In genomic region chr6:157455731-157456523, GRCh38 we compare ENCODE assay signal across 1 cellular context.
TF ChIP-seq lines count a peak whose summit lies in the region.

No MANE protein-coding gene starts in this region.

TF ChIP-seq in K562, 482 proteins besides CTCF, POLR2A, EP300 and RAD21 (continued from another document):
- TF ChIP-seq, protein P1, sequence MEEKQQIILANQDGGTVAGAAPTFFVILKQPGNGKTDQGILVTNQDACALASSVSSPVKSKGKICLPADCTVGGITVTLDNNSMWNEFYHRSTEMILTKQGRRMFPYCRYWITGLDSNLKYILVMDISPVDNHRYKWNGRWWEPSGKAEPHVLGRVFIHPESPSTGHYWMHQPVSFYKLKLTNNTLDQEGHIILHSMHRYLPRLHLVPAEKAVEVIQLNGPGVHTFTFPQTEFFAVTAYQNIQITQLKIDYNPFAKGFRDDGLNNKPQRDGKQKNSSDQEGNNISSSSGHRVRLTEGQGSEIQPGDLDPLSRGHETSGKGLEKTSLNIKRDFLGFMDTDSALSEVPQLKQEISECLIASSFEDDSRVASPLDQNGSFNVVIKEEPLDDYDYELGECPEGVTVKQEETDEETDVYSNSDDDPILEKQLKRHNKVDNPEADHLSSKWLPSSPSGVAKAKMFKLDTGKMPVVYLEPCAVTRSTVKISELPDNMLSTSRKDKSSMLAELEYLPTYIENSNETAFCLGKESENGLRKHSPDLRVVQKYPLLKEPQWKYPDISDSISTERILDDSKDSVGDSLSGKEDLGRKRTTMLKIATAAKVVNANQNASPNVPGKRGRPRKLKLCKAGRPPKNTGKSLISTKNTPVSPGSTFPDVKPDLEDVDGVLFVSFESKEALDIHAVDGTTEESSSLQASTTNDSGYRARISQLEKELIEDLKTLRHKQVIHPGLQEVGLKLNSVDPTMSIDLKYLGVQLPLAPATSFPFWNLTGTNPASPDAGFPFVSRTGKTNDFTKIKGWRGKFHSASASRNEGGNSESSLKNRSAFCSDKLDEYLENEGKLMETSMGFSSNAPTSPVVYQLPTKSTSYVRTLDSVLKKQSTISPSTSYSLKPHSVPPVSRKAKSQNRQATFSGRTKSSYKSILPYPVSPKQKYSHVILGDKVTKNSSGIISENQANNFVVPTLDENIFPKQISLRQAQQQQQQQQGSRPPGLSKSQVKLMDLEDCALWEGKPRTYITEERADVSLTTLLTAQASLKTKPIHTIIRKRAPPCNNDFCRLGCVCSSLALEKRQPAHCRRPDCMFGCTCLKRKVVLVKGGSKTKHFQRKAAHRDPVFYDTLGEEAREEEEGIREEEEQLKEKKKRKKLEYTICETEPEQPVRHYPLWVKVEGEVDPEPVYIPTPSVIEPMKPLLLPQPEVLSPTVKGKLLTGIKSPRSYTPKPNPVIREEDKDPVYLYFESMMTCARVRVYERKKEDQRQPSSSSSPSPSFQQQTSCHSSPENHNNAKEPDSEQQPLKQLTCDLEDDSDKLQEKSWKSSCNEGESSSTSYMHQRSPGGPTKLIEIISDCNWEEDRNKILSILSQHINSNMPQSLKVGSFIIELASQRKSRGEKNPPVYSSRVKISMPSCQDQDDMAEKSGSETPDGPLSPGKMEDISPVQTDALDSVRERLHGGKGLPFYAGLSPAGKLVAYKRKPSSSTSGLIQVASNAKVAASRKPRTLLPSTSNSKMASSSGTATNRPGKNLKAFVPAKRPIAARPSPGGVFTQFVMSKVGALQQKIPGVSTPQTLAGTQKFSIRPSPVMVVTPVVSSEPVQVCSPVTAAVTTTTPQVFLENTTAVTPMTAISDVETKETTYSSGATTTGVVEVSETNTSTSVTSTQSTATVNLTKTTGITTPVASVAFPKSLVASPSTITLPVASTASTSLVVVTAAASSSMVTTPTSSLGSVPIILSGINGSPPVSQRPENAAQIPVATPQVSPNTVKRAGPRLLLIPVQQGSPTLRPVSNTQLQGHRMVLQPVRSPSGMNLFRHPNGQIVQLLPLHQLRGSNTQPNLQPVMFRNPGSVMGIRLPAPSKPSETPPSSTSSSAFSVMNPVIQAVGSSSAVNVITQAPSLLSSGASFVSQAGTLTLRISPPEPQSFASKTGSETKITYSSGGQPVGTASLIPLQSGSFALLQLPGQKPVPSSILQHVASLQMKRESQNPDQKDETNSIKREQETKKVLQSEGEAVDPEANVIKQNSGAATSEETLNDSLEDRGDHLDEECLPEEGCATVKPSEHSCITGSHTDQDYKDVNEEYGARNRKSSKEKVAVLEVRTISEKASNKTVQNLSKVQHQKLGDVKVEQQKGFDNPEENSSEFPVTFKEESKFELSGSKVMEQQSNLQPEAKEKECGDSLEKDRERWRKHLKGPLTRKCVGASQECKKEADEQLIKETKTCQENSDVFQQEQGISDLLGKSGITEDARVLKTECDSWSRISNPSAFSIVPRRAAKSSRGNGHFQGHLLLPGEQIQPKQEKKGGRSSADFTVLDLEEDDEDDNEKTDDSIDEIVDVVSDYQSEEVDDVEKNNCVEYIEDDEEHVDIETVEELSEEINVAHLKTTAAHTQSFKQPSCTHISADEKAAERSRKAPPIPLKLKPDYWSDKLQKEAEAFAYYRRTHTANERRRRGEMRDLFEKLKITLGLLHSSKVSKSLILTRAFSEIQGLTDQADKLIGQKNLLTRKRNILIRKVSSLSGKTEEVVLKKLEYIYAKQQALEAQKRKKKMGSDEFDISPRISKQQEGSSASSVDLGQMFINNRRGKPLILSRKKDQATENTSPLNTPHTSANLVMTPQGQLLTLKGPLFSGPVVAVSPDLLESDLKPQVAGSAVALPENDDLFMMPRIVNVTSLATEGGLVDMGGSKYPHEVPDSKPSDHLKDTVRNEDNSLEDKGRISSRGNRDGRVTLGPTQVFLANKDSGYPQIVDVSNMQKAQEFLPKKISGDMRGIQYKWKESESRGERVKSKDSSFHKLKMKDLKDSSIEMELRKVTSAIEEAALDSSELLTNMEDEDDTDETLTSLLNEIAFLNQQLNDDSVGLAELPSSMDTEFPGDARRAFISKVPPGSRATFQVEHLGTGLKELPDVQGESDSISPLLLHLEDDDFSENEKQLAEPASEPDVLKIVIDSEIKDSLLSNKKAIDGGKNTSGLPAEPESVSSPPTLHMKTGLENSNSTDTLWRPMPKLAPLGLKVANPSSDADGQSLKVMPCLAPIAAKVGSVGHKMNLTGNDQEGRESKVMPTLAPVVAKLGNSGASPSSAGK (IDR thresholded peaks at IDR 0.05): 0 out of 2 replicates have a peak, but pooled peaks have one; percentile 39
- TF ChIP-seq HNRNPL (IDR thresholded peaks at IDR 0.05; ENCODE audit: low read depth, low read length): no peak
- TF ChIP-seq, protein P2, sequence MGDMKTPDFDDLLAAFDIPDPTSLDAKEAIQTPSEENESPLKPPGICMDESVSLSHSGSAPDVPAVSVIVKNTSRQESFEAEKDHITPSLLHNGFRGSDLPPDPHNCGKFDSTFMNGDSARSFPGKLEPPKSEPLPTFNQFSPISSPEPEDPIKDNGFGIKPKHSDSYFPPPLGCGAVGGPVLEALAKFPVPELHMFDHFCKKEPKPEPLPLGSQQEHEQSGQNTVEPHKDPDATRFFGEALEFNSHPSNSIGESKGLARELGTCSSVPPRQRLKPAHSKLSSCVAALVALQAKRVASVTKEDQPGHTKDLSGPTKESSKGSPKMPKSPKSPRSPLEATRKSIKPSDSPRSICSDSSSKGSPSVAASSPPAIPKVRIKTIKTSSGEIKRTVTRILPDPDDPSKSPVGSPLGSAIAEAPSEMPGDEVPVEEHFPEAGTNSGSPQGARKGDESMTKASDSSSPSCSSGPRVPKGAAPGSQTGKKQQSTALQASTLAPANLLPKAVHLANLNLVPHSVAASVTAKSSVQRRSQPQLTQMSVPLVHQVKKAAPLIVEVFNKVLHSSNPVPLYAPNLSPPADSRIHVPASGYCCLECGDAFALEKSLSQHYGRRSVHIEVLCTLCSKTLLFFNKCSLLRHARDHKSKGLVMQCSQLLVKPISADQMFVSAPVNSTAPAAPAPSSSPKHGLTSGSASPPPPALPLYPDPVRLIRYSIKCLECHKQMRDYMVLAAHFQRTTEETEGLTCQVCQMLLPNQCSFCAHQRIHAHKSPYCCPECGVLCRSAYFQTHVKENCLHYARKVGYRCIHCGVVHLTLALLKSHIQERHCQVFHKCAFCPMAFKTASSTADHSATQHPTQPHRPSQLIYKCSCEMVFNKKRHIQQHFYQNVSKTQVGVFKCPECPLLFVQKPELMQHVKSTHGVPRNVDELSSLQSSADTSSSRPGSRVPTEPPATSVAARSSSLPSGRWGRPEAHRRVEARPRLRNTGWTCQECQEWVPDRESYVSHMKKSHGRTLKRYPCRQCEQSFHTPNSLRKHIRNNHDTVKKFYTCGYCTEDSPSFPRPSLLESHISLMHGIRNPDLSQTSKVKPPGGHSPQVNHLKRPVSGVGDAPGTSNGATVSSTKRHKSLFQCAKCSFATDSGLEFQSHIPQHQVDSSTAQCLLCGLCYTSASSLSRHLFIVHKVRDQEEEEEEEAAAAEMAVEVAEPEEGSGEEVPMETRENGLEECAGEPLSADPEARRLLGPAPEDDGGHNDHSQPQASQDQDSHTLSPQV (IDR thresholded peaks at IDR 0.05): peak; percentile 40; the same call in 1 of the 2 replicates
- TF ChIP-seq TCF3 (CRISPR knock-in tag; IDR thresholded peaks at IDR 0.05): 0 out of 2 replicates have a peak, but pooled peaks have one; percentile 13
- TF ChIP-seq ATF1 (CRISPR knock-in tag; IDR thresholded peaks at IDR 0.05): no peak
- TF ChIP-seq ATF1 (tag; IDR thresholded peaks at IDR 0.05): 0 out of 2 replicates have a peak, but pooled peaks have one; percentile 20
- TF ChIP-seq ZNF232 (CRISPR knock-in tag; IDR thresholded peaks at IDR 0.05): no peak
- TF ChIP-seq KAT7 (CRISPR knock-in tag; IDR thresholded peaks at IDR 0.05; ENCODE audit: borderline replicate concordance): peak; percentile 58; the same call in 1 of the 2 replicates
- no peak for TF ChIP-seq SETDB1 (IDR thresholded peaks at IDR 0.05; ENCODE audit: low read length)
- no peak for TF ChIP-seq EHMT2 (IDR thresholded peaks at IDR 0.05)
- TF ChIP-seq, protein P3, sequence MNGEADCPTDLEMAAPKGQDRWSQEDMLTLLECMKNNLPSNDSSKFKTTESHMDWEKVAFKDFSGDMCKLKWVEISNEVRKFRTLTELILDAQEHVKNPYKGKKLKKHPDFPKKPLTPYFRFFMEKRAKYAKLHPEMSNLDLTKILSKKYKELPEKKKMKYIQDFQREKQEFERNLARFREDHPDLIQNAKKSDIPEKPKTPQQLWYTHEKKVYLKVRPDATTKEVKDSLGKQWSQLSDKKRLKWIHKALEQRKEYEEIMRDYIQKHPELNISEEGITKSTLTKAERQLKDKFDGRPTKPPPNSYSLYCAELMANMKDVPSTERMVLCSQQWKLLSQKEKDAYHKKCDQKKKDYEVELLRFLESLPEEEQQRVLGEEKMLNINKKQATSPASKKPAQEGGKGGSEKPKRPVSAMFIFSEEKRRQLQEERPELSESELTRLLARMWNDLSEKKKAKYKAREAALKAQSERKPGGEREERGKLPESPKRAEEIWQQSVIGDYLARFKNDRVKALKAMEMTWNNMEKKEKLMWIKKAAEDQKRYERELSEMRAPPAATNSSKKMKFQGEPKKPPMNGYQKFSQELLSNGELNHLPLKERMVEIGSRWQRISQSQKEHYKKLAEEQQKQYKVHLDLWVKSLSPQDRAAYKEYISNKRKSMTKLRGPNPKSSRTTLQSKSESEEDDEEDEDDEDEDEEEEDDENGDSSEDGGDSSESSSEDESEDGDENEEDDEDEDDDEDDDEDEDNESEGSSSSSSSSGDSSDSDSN (IDR thresholded peaks at IDR 0.05; ENCODE audit: borderline replicate concordance in 1 of 2, low read depth in 2 of 2, low read length in 2 of 2): 0 out of 4 replicates have a peak, but pooled peaks of 1 of the 2 experiments have one; percentile 13
- TF ChIP-seq HDGF (IDR thresholded peaks at IDR 0.05): 0 out of 2 replicates have a peak, but pooled peaks have one; percentile 32
- peak; percentile 68 for TF ChIP-seq ZFX (CRISPR knock-in tag; IDR thresholded peaks at IDR 0.05)
- no peak for TF ChIP-seq ARNT (IDR thresholded peaks at IDR 0.05)
- TF ChIP-seq ZSCAN29 (IDR thresholded peaks at IDR 0.05): 0 out of 2 replicates have a peak, but pooled peaks have one; percentile 20
